8 cellular contexts compared by ENCODE assay signal in the genomic region with DNA sequence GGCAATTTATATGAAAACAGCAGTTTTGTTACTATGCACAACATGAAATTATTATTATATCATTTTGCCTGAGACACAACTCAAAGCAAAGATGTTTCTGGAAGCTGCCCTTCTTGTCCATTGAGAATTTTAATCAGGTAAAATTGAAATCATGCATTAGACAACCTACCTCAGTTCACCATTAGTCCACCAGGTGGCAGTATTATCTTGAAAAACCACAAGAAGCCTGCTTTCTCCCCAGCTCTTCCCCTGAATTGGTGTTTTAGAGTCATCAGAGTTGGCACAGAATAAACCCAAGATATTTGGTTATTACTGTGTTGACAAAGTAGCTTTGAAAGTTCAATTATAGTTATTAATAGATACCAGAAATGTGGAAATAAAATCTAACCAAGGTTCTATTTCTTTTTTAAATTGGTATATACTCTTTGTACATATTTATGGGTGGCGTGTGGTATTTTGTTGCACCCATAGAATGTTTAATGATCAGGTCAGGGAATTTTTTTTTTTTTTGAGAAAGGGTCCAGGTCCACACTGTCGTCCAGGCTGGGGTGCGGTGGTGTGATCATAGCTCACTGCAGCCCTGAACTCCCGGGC. TPM values are rescaled to one million over a fixed set of nuclear protein-coding genes. Genes with fewer than 3 reads are reported as not detected.
A peak's percentile ranks its signal among the peaks of the same experiment; 100 is the strongest.
DNase-seq lines count a peak whose midpoint lies in the region; ATAC-seq and TF ChIP-seq lines count a peak whose summit lies in the region.

No MANE protein-coding gene starts in this region.

- TF ChIP-seq CTCF in WI38 (IDR thresholded peaks at IDR 0.05; ENCODE audit: low read depth, low read length), result 0 out of 2 replicates have a peak, but pooled peaks have one; percentile 30
- peak; percentile 86 for TF ChIP-seq CTCF in natural killer cell (IDR thresholded peaks at IDR 0.05)

- H3K27ac Mint-ChIP-seq in activated naive CD4-positive, alpha-beta T cell treated with anti-CD3 and anti-CD28 coated beads, Interleukin-2, amount 10 ng/mL, durations not matched to agents 7 days and 5 days, result no peak overlapping the region
- H3K27ac Mint-ChIP-seq in natural killer cell, result no peak overlapping the region

- H3K4me3 ChIP-seq in WI38 (ENCODE audit: low read depth, low read length), result no peak overlapping the region

- intact Hi-C loops in natural killer cell (cut with micrococcal nuclease), result loop anchor here (1.0 kb wide), 1 partner anchor 201 kb away; no protein-coding TSS in a partner anchor

- peak; percentile 63 for ATAC-seq in HG02884 (IDR thresholded peaks at IDR 0.05; ENCODE audit: unreplicated experiment)
- ATAC-seq in esophagus mucosa, result peak; percentile 84
- peak; percentile 73 to 91 (median 89) for ATAC-seq in natural killer cell
- no peak for ATAC-seq in HG03097 (IDR thresholded peaks at IDR 0.05; ENCODE audit: low FRiP score, unreplicated experiment)

- no peaks in the 10 kb centered on the region for H3K4me1 Mint-ChIP-seq in activated naive CD4-positive, alpha-beta T cell treated with anti-CD3 and anti-CD28 coated beads, Interleukin-2, amount 10 ng/mL, durations not matched to agents 7 days and 5 days
- no peaks in the 10 kb centered on the region for H3K4me1 Mint-ChIP-seq in natural killer cell

- H3K4me3 Mint-ChIP-seq in activated naive CD4-positive, alpha-beta T cell treated with anti-CD3 and anti-CD28 coated beads, Interleukin-2, amount 10 ng/mL, durations not matched to agents 7 days and 5 days, result no peak overlapping the region
- no peak overlapping the region for H3K4me3 Mint-ChIP-seq in natural killer cell

- CTCF ChIA-PET in activated naive CD4-positive, alpha-beta T cell treated with anti-CD3 and anti-CD28 coated beads, Interleukin-2, amount 10 ng/mL, durations not matched to agents 7 days and 5 days (lab: Charles Lee), result interaction anchor here (0.6 to 7.5 kb wide), 25 partner anchors 9 to 1058 kb away, joined by 3 to 109 read pairs (median 4); no protein-coding TSS in a partner anchor

- H3K36me3 Mint-ChIP-seq in activated naive CD4-positive, alpha-beta T cell treated with anti-CD3 and anti-CD28 coated beads, Interleukin-2, amount 10 ng/mL, durations not matched to agents 7 days and 5 days, result no peaks in the 10 kb centered on the region
- no peaks in the 10 kb centered on the region for H3K36me3 Mint-ChIP-seq in natural killer cell

- H3K27me3 Mint-ChIP-seq in activated naive CD4-positive, alpha-beta T cell treated with anti-CD3 and anti-CD28 coated beads, Interleukin-2, amount 10 ng/mL, durations not matched to agents 7 days and 5 days, result no peaks in the 10 kb centered on the region
- no peaks in the 10 kb centered on the region for H3K27me3 Mint-ChIP-seq in natural killer cell (ENCODE audit: low read depth in 2 of 2)

- H3K9me3 Mint-ChIP-seq in activated naive CD4-positive, alpha-beta T cell treated with anti-CD3 and anti-CD28 coated beads, Interleukin-2, amount 10 ng/mL, durations not matched to agents 7 days and 5 days, result no peaks in the 10 kb centered on the region
- no peaks in the 10 kb centered on the region for H3K9me3 Mint-ChIP-seq in natural killer cell

- peak; percentile 52 for DNase-seq in activated naive CD4-positive, alpha-beta T cell treated with anti-CD3 and anti-CD28 coated beads, Interleukin-2, amount 10 ng/mL, durations not matched to agents 7 days and 5 days
- no peak for DNase-seq in activated naive CD4-positive, alpha-beta T cell treated with anti-CD3 and anti-CD28 coated beads, Interleukin-2, amount 50 U/mL, for 16 hours
- DNase-seq in NCI-H2227 treated with DMSO at 0.1 percent for 48 hours (lab: John Stamatoyannopoulos, UW) (peak; percentile 76), natural killer cell (no peak)

RNA-seq across cellular contexts. Expression of gene UTP15, which starts 25.7 kb away (rescaled TPM):
- total RNA-seq in esophagus mucosa (16.9 TPM), natural killer cell (10 to 100 TPM; 33.0 to 46.5 (median 40.9) TPM)

RNA-seq across cellular contexts. Expression of gene ANKRA2, which starts 25.8 kb away (rescaled TPM):
- total RNA-seq in esophagus mucosa (12.9 TPM), natural killer cell (10 to 100 TPM; 37.4 to 44.4 (median 41.9) TPM)

RNA-seq across cellular contexts. Expression of gene ARHGEF28, which starts 34.8 kb away (rescaled TPM):
- total RNA-seq in esophagus mucosa (7.8 TPM), natural killer cell (1 to 10 TPM; 2.3 to 7.1 (median 5.8) TPM)

Comparison
In these comparisons a context has a peak if more than half of its experiments do, and no peak if none do; other contexts are left out.
1. DNase-seq: peak in activated naive CD4-positive, alpha-beta T cell treated with anti-CD3 and anti-CD28 coated beads, Interleukin-2, amount 10 ng/mL, durations not matched to agents 7 days and 5 days (single experiment) and NCI-H2227 treated with DMSO at 0.1 percent for 48 hours (single experiment); none in activated naive CD4-positive, alpha-beta T cell treated with anti-CD3 and anti-CD28 coated beads, Interleukin-2, amount 50 U/mL, for 16 hours (single experiment) and natural killer cell (single experiment).